Comparison of ENCODE assay signal across 11 cellular contexts in the genomic region with DNA sequence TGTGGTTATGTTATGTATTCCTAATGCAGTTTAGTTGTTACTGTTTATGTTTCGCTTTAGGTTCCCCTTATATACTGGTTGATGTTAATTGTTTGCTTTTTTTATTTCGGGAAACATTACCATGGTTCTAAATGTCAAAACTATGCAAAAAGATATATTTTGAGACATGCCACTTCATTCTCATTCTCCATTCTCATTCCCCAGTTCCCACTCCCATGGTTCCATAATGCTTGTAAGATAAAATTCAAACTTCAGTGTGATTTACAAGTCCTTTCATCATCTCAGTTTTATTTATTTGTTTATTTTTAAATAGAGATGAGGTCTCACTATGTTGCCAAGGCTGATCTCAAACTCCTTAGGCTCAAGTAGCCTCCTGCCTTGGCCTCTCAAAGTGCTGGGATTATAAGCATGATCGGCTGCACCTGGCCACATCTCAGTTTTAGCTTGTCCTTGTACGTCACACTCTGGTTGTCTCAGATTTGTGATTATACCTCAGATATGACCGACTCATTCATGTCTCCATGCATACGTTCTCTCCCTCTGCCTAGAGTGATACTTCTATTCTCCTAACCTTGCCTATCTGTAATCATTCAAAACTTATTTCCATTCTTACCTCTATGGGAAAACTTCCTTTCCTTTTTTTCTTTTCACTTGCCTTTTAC.
A peak's percentile ranks its signal among the peaks of the same experiment; 100 is the strongest.
DNase-seq lines count a peak whose midpoint lies in the region; ATAC-seq and TF ChIP-seq lines count a peak whose summit lies in the region.
"Had no signal": no experiment of that assay in that cellular context is flagged by ENCODE, and none has a peak within 500 bp of the region (broad histone marks: within the 10 kb centered on the region; RNA-seq: fewer than 3 reads in every experiment).

No MANE protein-coding gene starts in this region.

- no peaks in the 10 kb centered on the region for H3K36me3 ChIP-seq in aorta (ENCODE audit: control insufficient read depth in 1 of 2, insufficient read depth in 2 of 2, low read length in 1 of 2)

- H3K36me3 Mint-ChIP-seq in activated naive CD4-positive, alpha-beta T cell treated with anti-CD3 and anti-CD28 coated beads, Interleukin-2, amount 50 U/mL, for 72 hours, result peaks cover 0 to 9% of the 10 kb centered on the region in 2 donors
- peaks cover 51% of the 10 kb centered on the region for H3K36me3 Mint-ChIP-seq in stimulated activated memory B cell treated with anti-CD40 and anti-IgM and Interleukin-4, amounts not matched to agents 10 μg/mL and 1 μg/mL and 100 μg/mL, for 72 hours

- no peaks in the 10 kb centered on the region for H3K27me3 Mint-ChIP-seq in stimulated activated memory B cell treated with anti-CD40 and anti-IgM and Interleukin-4, amounts not matched to agents 10 μg/mL and 1 μg/mL and 100 μg/mL, for 72 hours

- WGBS in aorta, 2 donors, result 91 to 95% methylated on average over 6 of the region's 6 CpGs

- H3K4me3 ChIP-seq in aorta (ENCODE audit: low read length in 2 of 2), result no peak overlapping the region
- H3K4me3 ChIP-seq: GM23338 had no signal

- peak overlapping the region; percentile 17 to 38 for H3K27ac Mint-ChIP-seq in activated naive CD4-positive, alpha-beta T cell treated with anti-CD3 and anti-CD28 coated beads, Interleukin-2, amount 50 U/mL, for 72 hours
- H3K27ac Mint-ChIP-seq in stimulated activated memory B cell treated with anti-CD40 and anti-IgM and Interleukin-4, amounts not matched to agents 10 μg/mL and 1 μg/mL and 100 μg/mL, for 72 hours, result peak overlapping the region; percentile 26
- H3K27ac Mint-ChIP-seq: GM23338 had no signal

- no peaks in the 10 kb centered on the region for H3K9me3 Mint-ChIP-seq in activated naive CD4-positive, alpha-beta T cell treated with anti-CD3 and anti-CD28 coated beads, Interleukin-2, amount 50 U/mL, for 72 hours
- H3K9me3 Mint-ChIP-seq in stimulated activated memory B cell treated with anti-CD40 and anti-IgM and Interleukin-4, amounts not matched to agents 10 μg/mL and 1 μg/mL and 100 μg/mL, for 72 hours, result no peaks in the 10 kb centered on the region
- H3K9me3 Mint-ChIP-seq: GM23338 had no signal

- H3K4me1 Mint-ChIP-seq in stimulated activated memory B cell treated with anti-CD40 and anti-IgM and Interleukin-4, amounts not matched to agents 10 μg/mL and 1 μg/mL and 100 μg/mL, for 72 hours, result peaks cover 35% of the 10 kb centered on the region
- H3K4me1 Mint-ChIP-seq: GM23338 had no signal

- intact Hi-C loops in aorta (cut with DNase I), result no loop called here

- no peak overlapping the region for H3K27ac ChIP-seq in aorta (ENCODE audit: low read depth in 1 of 2, low read length in 2 of 2)

- no peak overlapping the region for H3K4me3 Mint-ChIP-seq in stimulated activated memory B cell treated with anti-CD40 and anti-IgM and Interleukin-4, amounts not matched to agents 10 μg/mL and 1 μg/mL and 100 μg/mL, for 72 hours
- H3K4me3 Mint-ChIP-seq: GM23338 had no signal

- no peaks in the 10 kb centered on the region for H3K9me3 ChIP-seq in aorta (ENCODE audit: control insufficient read depth, low read length)

- no peaks in the 10 kb centered on the region for H3K4me1 ChIP-seq in aorta (ENCODE audit: control insufficient read depth in 1 of 2, insufficient read depth in 2 of 2, low read length in 2 of 2)

- ATAC-seq in activated naive CD4-positive, alpha-beta T cell treated with anti-CD3 and anti-CD28 coated beads, Interleukin-2, amount 50 U/mL, for 72 hours, result peak in 1 of 2 donors; percentile 7
- ATAC-seq in GM21786 (IDR thresholded peaks at IDR 0.05; ENCODE audit: unreplicated experiment), result peak; percentile 48
- peak; percentile 73 for ATAC-seq in HG03354 (IDR thresholded peaks at IDR 0.05; ENCODE audit: poor library complexity, severe bottlenecking, unreplicated experiment)
- ATAC-seq in stimulated activated memory B cell treated with anti-CD40 and anti-IgM and Interleukin-4, amounts not matched to agents 10 μg/mL and 1 μg/mL and 100 μg/mL, for 72 hours, result no peak
- no peak for ATAC-seq in SK-N-SH treated with all-trans-retinoic acid at 6 μM for 48 hours
- ATAC-seq in aorta (ENCODE audit: low FRiP score), result no peak
- ATAC-seq: GM23338 had no signal

- no peak for DNase-seq in activated naive CD4-positive, alpha-beta T cell treated with anti-CD3 and anti-CD28 coated beads, Interleukin-2, amount 50 U/mL, for 72 hours (ENCODE audit: low spot score in 2 of 2)
- DNase-seq in activated naive CD4-positive, alpha-beta T cell treated with anti-CD3 and anti-CD28 coated beads, Interleukin-2, amount 50 U/mL, for 16 hours, result no peak
- DNase-seq in GF-D8 (lab: John Stamatoyannopoulos, UW), result no peak
- DNase-seq in aorta, result no peak
- DNase-seq: cerebellar nuclear complex, NCI-H187 treated with DMSO at 0.1 percent for 48 hours had no signal

- H3K27me3 ChIP-seq in aorta (ENCODE audit: control insufficient read depth in 1 of 2, insufficient read depth in 2 of 2, low read length in 1 of 2), result no peaks in the 10 kb centered on the region

TF ChIP-seq in SK-N-SH treated with all-trans-retinoic acid at 6 μM for 48 hours, 23 proteins besides CTCF, POLR2A, EP300 and RAD21 (continues in another document):
- TF ChIP-seq OSR1 (CRISPR knock-in tag; IDR thresholded peaks at IDR 0.05) (no peak), ZNF565 (CRISPR knock-in tag; conservative IDR thresholded peaks at IDR 0.05; ENCODE audit: low read depth) (no peak), TCF4 (CRISPR knock-in tag; IDR thresholded peaks at IDR 0.05; ENCODE audit: borderline replicate concordance) (no peak), POU6F1 (CRISPR knock-in tag; IDR thresholded peaks at IDR 0.05; ENCODE audit: borderline replicate concordance, low read depth) (no peak), PPARA (CRISPR knock-in tag; IDR thresholded peaks at IDR 0.05; ENCODE audit: borderline replicate concordance) (no peak), ESRRG (CRISPR knock-in tag; IDR thresholded peaks at IDR 0.05) (no peak), ISL1 (CRISPR knock-in tag; IDR thresholded peaks at IDR 0.05) (no peak), TSHZ2 (CRISPR knock-in tag; IDR thresholded peaks at IDR 0.05) (no peak), CSRNP3 (CRISPR knock-in tag; IDR thresholded peaks at IDR 0.05) (no peak), ZC3H10 (CRISPR knock-in tag; IDR thresholded peaks at IDR 0.05) (no peak), BACH2 (CRISPR knock-in tag; IDR thresholded peaks at IDR 0.05; ENCODE audit: borderline replicate concordance) (no peak), SNAI2 (CRISPR knock-in tag; IDR thresholded peaks at IDR 0.05) (no peak), CSDC2 (CRISPR knock-in tag; IDR thresholded peaks at IDR 0.05) (no peak)

Comparison
In these comparisons a context has a peak if more than half of its experiments do, and no peak if none do; other contexts are left out.
1. ATAC-seq: peak in GM21786 (single experiment) and HG03354 (single experiment); none in stimulated activated memory B cell treated with anti-CD40 and anti-IgM and Interleukin-4, amounts not matched to agents 10 μg/mL and 1 μg/mL and 100 μg/mL, for 72 hours (single experiment), SK-N-SH treated with all-trans-retinoic acid at 6 μM for 48 hours (single experiment) and aorta (single experiment).